Comparison of ENCODE assay signal across 1 cellular context in the genomic region with DNA sequence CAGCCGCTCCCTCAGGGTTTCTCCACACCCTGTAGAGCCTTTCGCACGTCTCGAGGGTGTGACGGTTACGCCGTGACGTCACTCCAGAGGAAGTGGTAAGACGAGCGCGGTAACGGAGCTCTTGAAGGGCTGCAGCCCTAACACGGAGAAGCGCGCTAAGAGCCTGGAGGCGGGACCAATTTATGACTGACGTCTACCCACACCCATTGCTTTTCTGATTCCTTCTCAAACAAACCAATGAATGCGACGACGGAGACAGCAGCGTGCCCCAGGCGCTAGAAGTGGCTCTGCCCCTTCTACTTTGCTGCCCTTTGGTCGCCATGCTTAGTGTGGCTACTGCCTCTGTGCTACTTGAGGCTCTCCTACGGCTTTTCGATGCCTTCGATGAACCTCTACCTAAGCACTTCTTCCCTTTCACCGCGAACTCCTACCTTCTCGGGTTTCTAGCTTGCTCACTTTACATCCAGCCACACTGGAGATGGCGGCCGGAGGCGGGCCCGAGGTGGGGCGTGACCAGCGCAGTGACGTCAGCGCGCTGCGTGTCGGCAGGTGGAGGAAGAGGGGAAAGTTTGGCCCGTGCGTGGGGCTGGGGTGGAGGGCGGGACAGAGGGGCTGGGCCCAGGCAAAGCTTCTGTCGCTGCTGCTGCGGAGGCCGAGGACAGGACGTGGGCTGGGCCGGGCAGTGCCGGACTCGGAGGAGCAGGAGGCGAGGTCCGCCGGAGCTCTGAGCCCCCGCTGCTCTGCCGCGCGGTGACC.
A peak's percentile ranks its signal among the peaks of the same experiment; 100 is the strongest.
TF ChIP-seq lines count a peak whose summit lies in the region.

A gene (plus strand): TSS at position 572 of the 756 bp plus-strand sequence. CDS start 340 bp downstream, outside the sequence.

TF ChIP-seq in liver, 16 proteins besides CTCF, POLR2A, EP300 and RAD21 (continued from another document):
- TF ChIP-seq, protein P1, sequence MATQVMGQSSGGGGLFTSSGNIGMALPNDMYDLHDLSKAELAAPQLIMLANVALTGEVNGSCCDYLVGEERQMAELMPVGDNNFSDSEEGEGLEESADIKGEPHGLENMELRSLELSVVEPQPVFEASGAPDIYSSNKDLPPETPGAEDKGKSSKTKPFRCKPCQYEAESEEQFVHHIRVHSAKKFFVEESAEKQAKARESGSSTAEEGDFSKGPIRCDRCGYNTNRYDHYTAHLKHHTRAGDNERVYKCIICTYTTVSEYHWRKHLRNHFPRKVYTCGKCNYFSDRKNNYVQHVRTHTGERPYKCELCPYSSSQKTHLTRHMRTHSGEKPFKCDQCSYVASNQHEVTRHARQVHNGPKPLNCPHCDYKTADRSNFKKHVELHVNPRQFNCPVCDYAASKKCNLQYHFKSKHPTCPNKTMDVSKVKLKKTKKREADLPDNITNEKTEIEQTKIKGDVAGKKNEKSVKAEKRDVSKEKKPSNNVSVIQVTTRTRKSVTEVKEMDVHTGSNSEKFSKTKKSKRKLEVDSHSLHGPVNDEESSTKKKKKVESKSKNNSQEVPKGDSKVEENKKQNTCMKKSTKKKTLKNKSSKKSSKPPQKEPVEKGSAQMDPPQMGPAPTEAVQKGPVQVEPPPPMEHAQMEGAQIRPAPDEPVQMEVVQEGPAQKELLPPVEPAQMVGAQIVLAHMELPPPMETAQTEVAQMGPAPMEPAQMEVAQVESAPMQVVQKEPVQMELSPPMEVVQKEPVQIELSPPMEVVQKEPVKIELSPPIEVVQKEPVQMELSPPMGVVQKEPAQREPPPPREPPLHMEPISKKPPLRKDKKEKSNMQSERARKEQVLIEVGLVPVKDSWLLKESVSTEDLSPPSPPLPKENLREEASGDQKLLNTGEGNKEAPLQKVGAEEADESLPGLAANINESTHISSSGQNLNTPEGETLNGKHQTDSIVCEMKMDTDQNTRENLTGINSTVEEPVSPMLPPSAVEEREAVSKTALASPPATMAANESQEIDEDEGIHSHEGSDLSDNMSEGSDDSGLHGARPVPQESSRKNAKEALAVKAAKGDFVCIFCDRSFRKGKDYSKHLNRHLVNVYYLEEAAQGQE (IDR thresholded peaks at IDR 0.05), result peak; percentile 25
- no peak for TF ChIP-seq FOXA1 (IDR thresholded peaks at IDR 0.05)
- peak; percentile 71 for TF ChIP-seq NR2F2 (IDR thresholded peaks at IDR 0.05)
